In the genomic region with DNA sequence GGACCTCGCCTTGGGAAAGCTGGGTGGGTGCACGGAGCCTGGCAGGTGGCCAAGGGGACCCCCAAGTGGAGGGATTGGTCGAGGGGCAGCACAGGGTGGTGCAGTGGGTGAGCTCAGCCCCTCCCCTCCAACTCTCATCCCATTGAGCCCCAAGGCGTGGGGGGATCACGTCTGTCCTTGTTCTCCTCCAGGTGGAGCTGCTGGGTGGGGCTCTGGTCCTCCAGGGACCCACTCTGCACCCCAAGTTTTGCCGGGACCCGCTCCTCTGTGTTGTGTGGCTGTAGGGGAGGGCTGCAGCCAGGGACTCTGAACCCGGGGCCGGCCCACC, we compare ENCODE assay signal across 1 cellular context.
TF ChIP-seq lines count a peak whose summit lies in the region.

No MANE protein-coding gene starts in this region.

TF ChIP-seq in HepG2, 621 proteins besides CTCF, POLR2A, EP300 and RAD21 (continued from another document):
- TF ChIP-seq TAF15 (IDR thresholded peaks at IDR 0.05; ENCODE audit: low read depth, low read length, poor library complexity, severe bottlenecking): peak; percentile 52
- TF ChIP-seq ZNF747 (CRISPR knock-in tag; IDR thresholded peaks at IDR 0.05; ENCODE audit: borderline replicate concordance): 0 out of 2 replicates have a peak, but pooled peaks have one; percentile 34
- no peak for TF ChIP-seq SYNCRIP (IDR thresholded peaks at IDR 0.05; ENCODE audit: insufficient read depth, low read depth, low read length)
- TF ChIP-seq TBX2 (CRISPR knock-in tag; IDR thresholded peaks at IDR 0.05; ENCODE audit: borderline replicate concordance): 0 out of 2 replicates have a peak, but pooled peaks have one; percentile 52
- no peak for TF ChIP-seq ZNF775 (CRISPR knock-in tag; IDR thresholded peaks at IDR 0.05; ENCODE audit: borderline replicate concordance)
- TF ChIP-seq GATAD2A (CRISPR knock-in tag; IDR thresholded peaks at IDR 0.05): no peak
- TF ChIP-seq ZNF549 (CRISPR knock-in tag; IDR thresholded peaks at IDR 0.05): no peak
- peak; percentile 0 for TF ChIP-seq AGO1 (IDR thresholded peaks at IDR 0.05; ENCODE audit: low read depth, low read length, poor library complexity, severe bottlenecking)
- peak; percentile 51; the same call in 1 of the 2 replicates for TF ChIP-seq ZNF687 (CRISPR knock-in tag; IDR thresholded peaks at IDR 0.05)
